In the genomic region with DNA sequence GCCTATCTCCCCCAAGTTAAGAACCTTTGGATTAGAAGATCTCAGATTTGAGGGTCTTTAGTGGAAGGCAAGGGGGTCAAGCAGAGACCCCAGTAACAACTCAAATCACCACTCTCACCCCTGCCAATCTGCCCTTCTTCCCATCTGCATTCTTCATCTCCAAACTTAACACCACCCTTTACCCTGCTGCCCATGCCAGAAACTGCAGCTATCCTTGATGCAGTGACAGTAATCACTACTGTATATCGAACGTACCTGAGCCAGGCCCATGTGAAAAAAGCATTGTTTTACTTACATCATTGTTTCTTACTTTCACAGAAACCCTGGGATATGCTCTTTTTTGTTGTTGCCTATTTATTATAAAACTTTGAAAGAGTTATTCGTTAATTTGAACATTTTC, we compare ENCODE assay signal across 24 cellular contexts. TPM values are rescaled to one million over a fixed set of nuclear protein-coding genes. Genes with fewer than 3 reads are reported as not detected.
A peak's percentile ranks its signal among the peaks of the same experiment; 100 is the strongest.
DNase-seq lines count a peak whose midpoint lies in the region; ATAC-seq and TF ChIP-seq lines count a peak whose summit lies in the region.
"Had no signal": no experiment of that assay in that cellular context is flagged by ENCODE, and none has a peak within 500 bp of the region (broad histone marks: within the 10 kb centered on the region; RNA-seq: fewer than 3 reads in every experiment).

No MANE protein-coding gene starts in this region.

- H3K36me3 Mint-ChIP-seq in activated T-cell treated with anti-CD3 and anti-CD28 coated beads, Interleukin-2, amount 50 U/mL, for 24 hours (ENCODE audit: low read depth), result peaks cover 75% of the 10 kb centered on the region
- H3K36me3 Mint-ChIP-seq in HFFc6 (ENCODE audit: low read depth), result peaks cover 23% of the 10 kb centered on the region
- peaks cover 20% of the 10 kb centered on the region for H3K36me3 Mint-ChIP-seq in WTC11
- peaks cover 22% of the 10 kb centered on the region for H3K36me3 Mint-ChIP-seq in type B pancreatic cell

- CTCF ChIA-PET in WTC11 (lab: Charles Lee), result interaction anchor here (1.4 kb wide), 2 partner anchors 19 to 44 kb away, joined by 4 read pairs; no protein-coding TSS in a partner anchor

- POLR2A ChIA-PET in WTC11 (lab: Charles Lee), result no interaction called here

- DNase-seq in activated T-cell treated with anti-CD3 and anti-CD28 coated beads, Interleukin-2, amount 50 U/mL, for 24 hours, result no peak
- no peak for DNase-seq in activated T-cell treated with anti-CD3 and anti-CD28 coated beads, Interleukin-2, amount 50 U/mL, for 1 hour
- no peak for DNase-seq in HFFc6
- DNase-seq in WTC11 (ENCODE audit: low spot score), result no peak
- no peak for DNase-seq in type B pancreatic cell (ENCODE audit: extremely low spot score, unreplicated experiment)
- no peak for DNase-seq in NCI-H2171 (lab: John Stamatoyannopoulos, UW)
- DNase-seq in lower leg skin (ENCODE audit: low spot score in 2 of 2), result no peak
- DNase-seq in NCI-H1930 (lab: John Stamatoyannopoulos, UW), result no peak
- DNase-seq: 8988T; ACHN; AML-193; BE2C; CD4-positive, alpha-beta T cell; CD8-positive, alpha-beta memory T cell; DMS 273 treated with DMSO at 0.1 percent for 48 hours; DMS79; EL; GDM1; GOT3 had no signal

- TF ChIP-seq POLR2A in lower leg skin (IDR thresholded peaks at IDR 0.05), result no peak

- TF ChIP-seq CTCF in HFFc6 (IDR thresholded peaks at IDR 0.05) (0 out of 2 replicates have a peak, but pooled peaks have one; percentile 11), WTC11 (IDR thresholded peaks at IDR 0.05) (no peak), type B pancreatic cell (conservative IDR thresholded peaks at IDR 0.05) (peak; percentile 25), lower leg skin (IDR thresholded peaks at IDR 0.05) (no peak)

- peaks cover 12% of the 10 kb centered on the region for H3K4me1 Mint-ChIP-seq in activated T-cell treated with anti-CD3 and anti-CD28 coated beads, Interleukin-2, amount 50 U/mL, for 24 hours (ENCODE audit: low read depth)
- H3K4me1 Mint-ChIP-seq in HFFc6 (ENCODE audit: low read depth), result peaks cover 24% of the 10 kb centered on the region
- peaks cover 10% of the 10 kb centered on the region for H3K4me1 Mint-ChIP-seq in WTC11
- H3K4me1 Mint-ChIP-seq in type B pancreatic cell (ENCODE audit: unreplicated experiment), result peaks cover 8% of the 10 kb centered on the region
- H3K4me1 Mint-ChIP-seq: CD8-positive, alpha-beta memory T cell had no signal

- H3K9me3 Mint-ChIP-seq in activated T-cell treated with anti-CD3 and anti-CD28 coated beads, Interleukin-2, amount 50 U/mL, for 24 hours, result no peaks in the 10 kb centered on the region
- H3K9me3 Mint-ChIP-seq in HFFc6, result no peaks in the 10 kb centered on the region
- no peaks in the 10 kb centered on the region for H3K9me3 Mint-ChIP-seq in WTC11
- H3K9me3 Mint-ChIP-seq in type B pancreatic cell, result no peaks in the 10 kb centered on the region
- H3K9me3 Mint-ChIP-seq: CD4-positive, alpha-beta T cell; CD8-positive, alpha-beta memory T cell had no signal

- no peaks in the 10 kb centered on the region for H3K27me3 Mint-ChIP-seq in activated T-cell treated with anti-CD3 and anti-CD28 coated beads, Interleukin-2, amount 50 U/mL, for 24 hours
- H3K27me3 Mint-ChIP-seq in HFFc6 (ENCODE audit: insufficient read depth), result no peaks in the 10 kb centered on the region; the same call in 1 of the 2 replicates
- H3K27me3 Mint-ChIP-seq in WTC11 (ENCODE audit: low read depth), result no peaks in the 10 kb centered on the region
- H3K27me3 Mint-ChIP-seq in type B pancreatic cell, result no peaks in the 10 kb centered on the region
- H3K27me3 Mint-ChIP-seq: CD4-positive, alpha-beta T cell; CD8-positive, alpha-beta memory T cell had no signal

- intact Hi-C loops in lower leg skin (cut with DNase I; ENCODE audit: low total_unique reads), result no loop called here

- 89% methylated on average over 3 of the region's 3 CpGs for WGBS in lower leg skin, 2 donors

- peak overlapping the region; percentile 9 for H3K27ac Mint-ChIP-seq in activated T-cell treated with anti-CD3 and anti-CD28 coated beads, Interleukin-2, amount 50 U/mL, for 24 hours
- no peak overlapping the region for H3K27ac Mint-ChIP-seq in HFFc6
- H3K27ac Mint-ChIP-seq in WTC11, result no peak overlapping the region
- H3K27ac Mint-ChIP-seq in type B pancreatic cell, result no peak overlapping the region
- H3K27ac Mint-ChIP-seq: CD4-positive, alpha-beta T cell had no signal

- no peak overlapping the region for H3K4me3 ChIP-seq in lower leg skin (ENCODE audit: low read depth, poor library complexity, severe bottlenecking)
- H3K4me3 ChIP-seq: A549; BLaER1 treated with 17β-estradiol and CSF1 and Interleukin-3, amounts not matched to agents 10 nM and 100 nM; GM12878; HAP-1 had no signal

- no peak overlapping the region for H3K4me3 Mint-ChIP-seq in activated T-cell treated with anti-CD3 and anti-CD28 coated beads, Interleukin-2, amount 50 U/mL, for 24 hours
- H3K4me3 Mint-ChIP-seq in HFFc6 (no peak overlapping the region), WTC11 (no peak overlapping the region), type B pancreatic cell (no peak overlapping the region)
- H3K4me3 Mint-ChIP-seq: CD14-positive monocyte; CD4-positive, alpha-beta T cell; CD8-positive, alpha-beta memory T cell had no signal

- ATAC-seq in WTC11, result peak; percentile 50
- ATAC-seq: GM12878 had no signal

TF ChIP-seq in WTC11, 78 proteins besides CTCF, POLR2A, EP300 and RAD21:
- no peak for TF ChIP-seq SOX15 (CRISPR knock-in tag; IDR thresholded peaks at IDR 0.05)

RNA-seq across cellular contexts. Expression of gene NSUN4, which starts 26.5 kb away (rescaled TPM):
- total RNA-seq in HFFc6 (2021; fragmentation: NEBNext Ultra II Directional; extraction: Animal tissue kit (Norgen Biotek cat#: 25700)), result 10 to 100 TPM; 14.8 to 17.2 (median 16.7) TPM
- total RNA-seq in WTC11 (2021), result 19.5 to 22.6 TPM (median 21.0 TPM) in 3 replicates
- total RNA-seq in type B pancreatic cell (ENCODE audit: low replicate concordance), result 22.4 and 26.6 TPM in 2 replicates
- 10 to 100 TPM; 15.6 to 62.3 (median 22.9) TPM for total RNA-seq in lower leg skin

RNA-seq across cellular contexts. Expression of gene FAAH, which starts 27.0 kb away (rescaled TPM):
- under 1 TPM; 0.17 to 0.75 (median 0.21) TPM for total RNA-seq in HFFc6 (2021; fragmentation: NEBNext Ultra II Directional; extraction: Animal tissue kit (Norgen Biotek cat#: 25700))
- 26.4 to 38.6 TPM (median 28.1 TPM) in 3 replicates for total RNA-seq in WTC11 (2021)
- 30.8 and 32.0 TPM in 2 replicates for total RNA-seq in type B pancreatic cell (ENCODE audit: low replicate concordance)
- 10 to 100 TPM; 26.3 to 30.7 (median 28.4) TPM for total RNA-seq in lower leg skin

Comparison
In these comparisons a context has a peak if more than half of its experiments do, and no peak if none do; other contexts are left out.
1. CTCF ChIP-seq: peak in HFFc6 (single experiment) and type B pancreatic cell (single experiment); none in WTC11 (single experiment) and lower leg skin (0 of 3).
2. RNA of gene FAAH, which starts 27.0 kb away (total RNA-seq): 26.4 to 38.6 TPM in WTC11, 30.8 to 32.0 TPM in type B pancreatic cell and 26.3 to 30.7 TPM in lower leg skin; 0.17 to 0.75 TPM in HFFc6; every median in the first group is over 10 times any median in the second.